In the genomic region with DNA sequence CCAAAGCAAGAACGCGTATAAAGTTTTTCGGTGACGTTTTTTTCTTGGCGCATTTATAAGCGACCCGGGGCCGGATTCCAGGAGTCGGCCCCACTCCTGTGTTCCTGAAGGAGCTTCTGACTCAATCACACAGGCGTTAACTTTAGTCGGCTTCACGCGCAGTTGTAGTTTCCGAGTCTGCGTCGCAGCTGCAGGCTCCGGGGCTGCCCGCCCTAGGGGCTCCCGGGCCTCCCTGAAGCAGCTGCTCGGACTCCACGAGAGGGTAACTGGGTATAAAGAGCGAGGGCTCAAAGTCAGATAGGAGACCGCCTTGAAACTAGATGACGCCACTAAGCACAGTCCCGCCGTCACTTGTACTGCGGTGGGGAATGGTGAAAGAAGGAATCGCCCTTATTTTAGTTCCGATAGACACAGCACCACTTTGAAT, we compare ENCODE assay signal across 2 cellular contexts.
TF ChIP-seq lines count a peak whose summit lies in the region.

No MANE protein-coding gene starts in this region.

TF ChIP-seq in A549, 52 proteins besides CTCF, POLR2A, EP300 and RAD21:
- TF ChIP-seq GATA3 (IDR thresholded peaks at IDR 0.05; ENCODE audit: borderline replicate concordance) (no peak), CEBPB (IDR thresholded peaks at IDR 0.05) (no peak)
TF ChIP-seq in A549: peak in this region for 0.

TF ChIP-seq in HepG2, 621 proteins besides CTCF, POLR2A, EP300 and RAD21 (continues in another document):
- TF ChIP-seq, protein P1, sequence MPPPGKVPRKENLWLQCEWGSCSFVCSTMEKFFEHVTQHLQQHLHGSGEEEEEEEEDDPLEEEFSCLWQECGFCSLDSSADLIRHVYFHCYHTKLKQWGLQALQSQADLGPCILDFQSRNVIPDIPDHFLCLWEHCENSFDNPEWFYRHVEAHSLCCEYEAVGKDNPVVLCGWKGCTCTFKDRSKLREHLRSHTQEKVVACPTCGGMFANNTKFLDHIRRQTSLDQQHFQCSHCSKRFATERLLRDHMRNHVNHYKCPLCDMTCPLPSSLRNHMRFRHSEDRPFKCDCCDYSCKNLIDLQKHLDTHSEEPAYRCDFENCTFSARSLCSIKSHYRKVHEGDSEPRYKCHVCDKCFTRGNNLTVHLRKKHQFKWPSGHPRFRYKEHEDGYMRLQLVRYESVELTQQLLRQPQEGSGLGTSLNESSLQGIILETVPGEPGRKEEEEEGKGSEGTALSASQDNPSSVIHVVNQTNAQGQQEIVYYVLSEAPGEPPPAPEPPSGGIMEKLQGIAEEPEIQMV (CRISPR knock-in tag; IDR thresholded peaks at IDR 0.05; ENCODE audit: low read depth) = no peak
- TF ChIP-seq NBN (conservative IDR thresholded peaks at IDR 0.05) = no peak
- 0 out of 2 replicates have a peak, but pooled peaks have one; percentile 36 for TF ChIP-seq SMAD3 (CRISPR knock-in tag; IDR thresholded peaks at IDR 0.05)
- TF ChIP-seq, protein P2, sequence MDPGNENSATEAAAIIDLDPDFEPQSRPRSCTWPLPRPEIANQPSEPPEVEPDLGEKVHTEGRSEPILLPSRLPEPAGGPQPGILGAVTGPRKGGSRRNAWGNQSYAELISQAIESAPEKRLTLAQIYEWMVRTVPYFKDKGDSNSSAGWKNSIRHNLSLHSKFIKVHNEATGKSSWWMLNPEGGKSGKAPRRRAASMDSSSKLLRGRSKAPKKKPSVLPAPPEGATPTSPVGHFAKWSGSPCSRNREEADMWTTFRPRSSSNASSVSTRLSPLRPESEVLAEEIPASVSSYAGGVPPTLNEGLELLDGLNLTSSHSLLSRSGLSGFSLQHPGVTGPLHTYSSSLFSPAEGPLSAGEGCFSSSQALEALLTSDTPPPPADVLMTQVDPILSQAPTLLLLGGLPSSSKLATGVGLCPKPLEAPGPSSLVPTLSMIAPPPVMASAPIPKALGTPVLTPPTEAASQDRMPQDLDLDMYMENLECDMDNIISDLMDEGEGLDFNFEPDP (CRISPR knock-in tag; conservative IDR thresholded peaks at IDR 0.05) = no peak
- TF ChIP-seq KMT2A (CRISPR knock-in tag; IDR thresholded peaks at IDR 0.05) = no peak
- TF ChIP-seq CREB1 (IDR thresholded peaks at IDR 0.05) = peak; percentile 42; the same call in 1 of the 2 replicates
- TF ChIP-seq CREB1 (CRISPR knock-in tag; IDR thresholded peaks at IDR 0.05) = peak; percentile 76
- TF ChIP-seq BRCA1 (CRISPR knock-in tag; IDR thresholded peaks at IDR 0.05) = no peak
- TF ChIP-seq, protein P3, sequence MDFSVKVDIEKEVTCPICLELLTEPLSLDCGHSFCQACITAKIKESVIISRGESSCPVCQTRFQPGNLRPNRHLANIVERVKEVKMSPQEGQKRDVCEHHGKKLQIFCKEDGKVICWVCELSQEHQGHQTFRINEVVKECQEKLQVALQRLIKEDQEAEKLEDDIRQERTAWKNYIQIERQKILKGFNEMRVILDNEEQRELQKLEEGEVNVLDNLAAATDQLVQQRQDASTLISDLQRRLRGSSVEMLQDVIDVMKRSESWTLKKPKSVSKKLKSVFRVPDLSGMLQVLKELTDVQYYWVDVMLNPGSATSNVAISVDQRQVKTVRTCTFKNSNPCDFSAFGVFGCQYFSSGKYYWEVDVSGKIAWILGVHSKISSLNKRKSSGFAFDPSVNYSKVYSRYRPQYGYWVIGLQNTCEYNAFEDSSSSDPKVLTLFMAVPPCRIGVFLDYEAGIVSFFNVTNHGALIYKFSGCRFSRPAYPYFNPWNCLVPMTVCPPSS (IDR thresholded peaks at IDR 0.05) = no peak
- TF ChIP-seq NFRKB (IDR thresholded peaks at IDR 0.05) = no peak
- TF ChIP-seq MLLT10 (CRISPR knock-in tag; IDR thresholded peaks at IDR 0.05) = no peak
- TF ChIP-seq, protein P4, sequence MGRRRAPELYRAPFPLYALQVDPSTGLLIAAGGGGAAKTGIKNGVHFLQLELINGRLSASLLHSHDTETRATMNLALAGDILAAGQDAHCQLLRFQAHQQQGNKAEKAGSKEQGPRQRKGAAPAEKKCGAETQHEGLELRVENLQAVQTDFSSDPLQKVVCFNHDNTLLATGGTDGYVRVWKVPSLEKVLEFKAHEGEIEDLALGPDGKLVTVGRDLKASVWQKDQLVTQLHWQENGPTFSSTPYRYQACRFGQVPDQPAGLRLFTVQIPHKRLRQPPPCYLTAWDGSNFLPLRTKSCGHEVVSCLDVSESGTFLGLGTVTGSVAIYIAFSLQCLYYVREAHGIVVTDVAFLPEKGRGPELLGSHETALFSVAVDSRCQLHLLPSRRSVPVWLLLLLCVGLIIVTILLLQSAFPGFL (CRISPR knock-in tag; IDR thresholded peaks at IDR 0.05) = no peak
- TF ChIP-seq ARID2 (CRISPR knock-in tag; IDR thresholded peaks at IDR 0.05; ENCODE audit: borderline replicate concordance) = no peak
- no peak for TF ChIP-seq RARA (CRISPR knock-in tag; IDR thresholded peaks at IDR 0.05)
- no peak for TF ChIP-seq ZC3H13 (CRISPR knock-in tag; IDR thresholded peaks at IDR 0.05)
- TF ChIP-seq NFKB2 (CRISPR knock-in tag; IDR thresholded peaks at IDR 0.05; ENCODE audit: borderline replicate concordance) = no peak
- TF ChIP-seq ZFP82 (CRISPR knock-in tag; IDR thresholded peaks at IDR 0.05; ENCODE audit: borderline replicate concordance) = no peak
- TF ChIP-seq SNRNP70 (IDR thresholded peaks at IDR 0.05; ENCODE audit: low read depth, low read length) = no peak
- no peak; the same call in 1 of the 2 replicates for TF ChIP-seq ZNF543 (CRISPR knock-in tag; IDR thresholded peaks at IDR 0.05)
- TF ChIP-seq ZNF12 (CRISPR knock-in tag; IDR thresholded peaks at IDR 0.05) = no peak
- TF ChIP-seq HMG20A (CRISPR knock-in tag; IDR thresholded peaks at IDR 0.05; ENCODE audit: borderline replicate concordance) = no peak
- TF ChIP-seq ZNF672 (CRISPR knock-in tag; IDR thresholded peaks at IDR 0.05) = no peak
- TF ChIP-seq MAF1 (CRISPR knock-in tag; IDR thresholded peaks at IDR 0.05; ENCODE audit: borderline replicate concordance) = no peak
- TF ChIP-seq, protein P5, sequence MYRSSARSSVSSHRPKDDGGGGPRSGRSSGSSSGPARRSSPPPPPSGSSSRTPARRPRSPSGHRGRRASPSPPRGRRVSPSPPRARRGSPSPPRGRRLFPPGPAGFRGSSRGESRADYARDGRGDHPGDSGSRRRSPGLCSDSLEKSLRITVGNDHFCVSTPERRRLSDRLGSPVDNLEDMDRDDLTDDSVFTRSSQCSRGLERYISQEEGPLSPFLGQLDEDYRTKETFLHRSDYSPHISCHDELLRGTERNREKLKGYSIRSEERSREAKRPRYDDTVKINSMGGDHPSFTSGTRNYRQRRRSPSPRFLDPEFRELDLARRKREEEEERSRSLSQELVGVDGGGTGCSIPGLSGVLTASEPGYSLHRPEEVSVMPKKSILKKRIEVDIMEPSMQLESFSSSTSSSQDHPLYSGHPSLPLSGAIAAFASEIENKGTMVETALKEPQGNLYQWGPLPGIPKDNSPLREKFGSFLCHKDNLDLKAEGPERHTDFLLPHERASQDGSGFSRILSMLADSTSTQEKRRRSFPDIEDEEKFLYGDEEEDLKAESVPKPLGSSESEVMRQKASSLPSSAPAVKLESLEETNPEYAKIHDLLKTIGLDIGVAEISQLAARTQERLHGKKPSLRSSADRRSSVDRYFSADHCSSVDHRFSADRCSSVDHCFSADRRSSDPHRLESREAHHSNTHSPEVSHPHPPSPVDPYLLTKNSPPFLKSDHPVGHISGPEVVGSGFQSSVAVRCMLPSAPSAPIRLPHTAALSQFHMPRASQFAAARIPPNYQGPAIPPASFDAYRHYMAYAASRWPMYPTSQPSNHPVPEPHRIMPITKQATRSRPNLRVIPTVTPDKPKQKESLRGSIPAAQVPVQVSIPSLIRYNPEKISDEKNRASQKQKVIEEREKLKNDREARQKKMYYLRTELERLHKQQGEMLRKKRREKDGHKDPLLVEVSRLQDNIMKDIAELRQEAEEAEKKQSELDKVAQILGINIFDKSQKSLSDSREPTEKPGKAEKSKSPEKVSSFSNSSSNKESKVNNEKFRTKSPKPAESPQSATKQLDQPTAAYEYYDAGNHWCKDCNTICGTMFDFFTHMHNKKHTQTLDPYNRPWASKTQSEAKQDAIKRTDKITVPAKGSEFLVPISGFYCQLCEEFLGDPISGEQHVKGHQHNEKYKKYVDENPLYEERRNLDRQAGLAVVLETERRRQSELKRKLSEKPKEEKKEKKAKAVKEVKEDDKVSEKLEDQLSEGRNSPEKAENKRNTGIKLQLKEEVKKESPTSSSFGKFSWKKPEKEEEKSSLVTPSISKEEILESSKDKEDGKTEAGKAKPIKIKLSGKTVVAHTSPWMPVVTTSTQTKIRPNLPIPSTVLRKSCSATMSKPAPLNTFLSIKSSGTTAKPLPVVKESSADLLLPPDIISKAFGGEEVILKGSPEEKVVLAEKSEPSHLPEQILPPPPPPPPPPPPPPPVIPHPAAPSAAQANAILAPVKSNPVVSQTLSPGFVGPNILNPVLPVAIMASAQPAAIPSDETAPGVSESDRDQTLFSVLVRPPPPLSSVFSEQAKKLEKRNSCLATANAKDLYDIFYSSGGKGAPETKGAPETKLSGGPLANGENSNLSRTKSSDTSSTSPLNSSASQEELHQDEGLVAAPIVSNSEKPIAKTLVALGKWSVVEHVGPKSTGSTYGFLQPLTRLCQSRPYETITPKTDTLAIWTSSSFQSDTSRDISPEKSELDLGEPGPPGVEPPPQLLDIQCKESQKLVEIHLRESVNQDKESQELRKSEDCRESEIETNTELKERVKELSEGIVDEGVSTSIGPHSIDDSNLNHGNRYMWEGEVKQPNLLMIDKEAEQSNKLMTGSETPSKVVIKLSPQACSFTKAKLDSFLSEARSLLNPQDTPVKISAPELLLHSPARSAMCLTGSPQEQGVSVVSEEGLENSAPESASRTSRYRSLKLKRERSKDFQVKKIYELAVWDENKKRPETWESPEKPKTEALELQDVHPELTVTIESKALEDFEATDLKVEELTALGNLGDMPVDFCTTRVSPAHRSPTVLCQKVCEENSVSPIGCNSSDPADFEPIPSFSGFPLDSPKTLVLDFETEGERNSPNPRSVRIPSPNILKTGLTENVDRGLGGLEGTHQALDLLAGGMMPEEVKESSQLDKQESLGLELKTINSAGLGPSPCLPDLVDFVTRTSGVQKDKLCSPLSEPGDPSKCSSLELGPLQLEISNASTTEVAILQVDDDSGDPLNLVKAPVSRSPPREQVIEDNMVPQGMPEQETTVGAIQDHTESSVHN (CRISPR knock-in tag; IDR thresholded peaks at IDR 0.05) = no peak
- no peak for TF ChIP-seq MYNN (CRISPR knock-in tag; IDR thresholded peaks at IDR 0.05; ENCODE audit: low read depth)
- TF ChIP-seq, protein P6, sequence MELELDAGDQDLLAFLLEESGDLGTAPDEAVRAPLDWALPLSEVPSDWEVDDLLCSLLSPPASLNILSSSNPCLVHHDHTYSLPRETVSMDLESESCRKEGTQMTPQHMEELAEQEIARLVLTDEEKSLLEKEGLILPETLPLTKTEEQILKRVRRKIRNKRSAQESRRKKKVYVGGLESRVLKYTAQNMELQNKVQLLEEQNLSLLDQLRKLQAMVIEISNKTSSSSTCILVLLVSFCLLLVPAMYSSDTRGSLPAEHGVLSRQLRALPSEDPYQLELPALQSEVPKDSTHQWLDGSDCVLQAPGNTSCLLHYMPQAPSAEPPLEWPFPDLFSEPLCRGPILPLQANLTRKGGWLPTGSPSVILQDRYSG (CRISPR knock-in tag; IDR thresholded peaks at IDR 0.05) = no peak
- TF ChIP-seq, protein P7, sequence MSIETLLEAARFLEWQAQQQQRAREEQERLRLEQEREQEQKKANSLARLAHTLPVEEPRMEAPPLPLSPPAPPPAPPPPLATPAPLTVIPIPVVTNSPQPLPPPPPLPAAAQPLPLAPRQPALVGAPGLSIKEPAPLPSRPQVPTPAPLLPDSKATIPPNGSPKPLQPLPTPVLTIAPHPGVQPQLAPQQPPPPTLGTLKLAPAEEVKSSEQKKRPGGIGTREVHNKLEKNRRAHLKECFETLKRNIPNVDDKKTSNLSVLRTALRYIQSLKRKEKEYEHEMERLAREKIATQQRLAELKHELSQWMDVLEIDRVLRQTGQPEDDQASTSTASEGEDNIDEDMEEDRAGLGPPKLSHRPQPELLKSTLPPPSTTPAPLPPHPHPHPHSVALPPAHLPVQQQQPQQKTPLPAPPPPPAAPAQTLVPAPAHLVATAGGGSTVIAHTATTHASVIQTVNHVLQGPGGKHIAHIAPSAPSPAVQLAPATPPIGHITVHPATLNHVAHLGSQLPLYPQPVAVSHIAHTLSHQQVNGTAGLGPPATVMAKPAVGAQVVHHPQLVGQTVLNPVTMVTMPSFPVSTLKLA (IDR thresholded peaks at IDR 0.05) = no peak
- TF ChIP-seq IKZF4 (CRISPR knock-in tag; IDR thresholded peaks at IDR 0.05; ENCODE audit: borderline replicate concordance, low read depth, not compliant biosample characterization) = no peak
- TF ChIP-seq ZNF296 (CRISPR knock-in tag; conservative IDR thresholded peaks at IDR 0.05) = peak; percentile 59; the same call in 1 of the 2 replicates
- no peak for TF ChIP-seq ZNF674 (CRISPR knock-in tag; IDR thresholded peaks at IDR 0.05; ENCODE audit: low read depth)
- TF ChIP-seq, protein P8, sequence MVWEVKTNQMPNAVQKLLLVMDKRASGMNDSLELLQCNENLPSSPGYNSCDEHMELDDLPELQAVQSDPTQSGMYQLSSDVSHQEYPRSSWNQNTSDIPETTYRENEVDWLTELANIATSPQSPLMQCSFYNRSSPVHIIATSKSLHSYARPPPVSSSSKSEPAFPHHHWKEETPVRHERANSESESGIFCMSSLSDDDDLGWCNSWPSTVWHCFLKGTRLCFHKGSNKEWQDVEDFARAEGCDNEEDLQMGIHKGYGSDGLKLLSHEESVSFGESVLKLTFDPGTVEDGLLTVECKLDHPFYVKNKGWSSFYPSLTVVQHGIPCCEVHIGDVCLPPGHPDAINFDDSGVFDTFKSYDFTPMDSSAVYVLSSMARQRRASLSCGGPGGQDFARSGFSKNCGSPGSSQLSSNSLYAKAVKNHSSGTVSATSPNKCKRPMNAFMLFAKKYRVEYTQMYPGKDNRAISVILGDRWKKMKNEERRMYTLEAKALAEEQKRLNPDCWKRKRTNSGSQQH (CRISPR knock-in tag; IDR thresholded peaks at IDR 0.05; ENCODE audit: low read depth) = no peak
- TF ChIP-seq ZNF589 (CRISPR knock-in tag; conservative IDR thresholded peaks at IDR 0.05) = 0 out of 2 replicates have a peak, but pooled peaks have one; percentile 38
- no peak for TF ChIP-seq RORA (CRISPR knock-in tag; IDR thresholded peaks at IDR 0.05)
